8 cellular contexts compared by ENCODE assay signal in genomic region chr22:27918351-27919221, GRCh38. TPM values are rescaled to one million over a fixed set of nuclear protein-coding genes. Genes with fewer than 3 reads are reported as not detected.
DNase-seq lines count a peak whose midpoint lies in the region; ATAC-seq and TF ChIP-seq lines count a peak whose summit lies in the region.

No MANE protein-coding gene starts in this region.

- H3K4me3 ChIP-seq in BJ (ENCODE audit: low read depth, low read length) (peak overlapping the region; percentile 99), LNCaP clone FGC (ENCODE audit: low read depth, low read length) (peak overlapping the region; percentile 92)

- POLR2A ChIA-PET in BJ (lab: Charles Lee): interaction anchor here (0.6 kb wide), 1 partner anchor 379 kb away, joined by 5 read pairs; no protein-coding TSS in a partner anchor

- DNase-seq in BJ (ENCODE audit: low read depth): no peak
- no peak for DNase-seq in LNCaP clone FGC (ENCODE audit: low read depth)
- peak; percentile 38 for DNase-seq in activated CD4-positive, alpha-beta T cell treated with anti-CD3 and anti-CD28 coated beads for 1 hour
- DNase-seq in cerebellar cortex (ENCODE audit: low spot score): peak; percentile 33
- DNase-seq in left colon: peak; percentile 54 to 56
- peak; percentile 53 to 64 for DNase-seq in stimulated activated CD4-positive, alpha-beta T cell treated with anti-CD3 and anti-CD28 coated beads, Interleukin-1b, Interleukin-23, amount 100 ng/mL, for 4 hours (ENCODE audit: low read depth in 2 of 2)

- H3K27me3 ChIP-seq in BJ (ENCODE audit: control insufficient read depth, insufficient read depth, low read length): no peaks in the 10 kb centered on the region

- H3K36me3 ChIP-seq in BJ (ENCODE audit: control insufficient read depth, insufficient read depth, low read length): no peaks in the 10 kb centered on the region

- CTCF ChIA-PET in BJ (lab: Yijun Ruan, JAX): interaction anchor here (1.0 to 2.4 kb wide), 5 partner anchors 11 to 54 kb away, joined by 3 to 9 read pairs (median 3); no protein-coding TSS in a partner anchor

- ATAC-seq in GM21423 (IDR thresholded peaks at IDR 0.05; ENCODE audit: unreplicated experiment) (peak; percentile 19), left colon (peak; percentile 51), GM21786 (IDR thresholded peaks at IDR 0.05; ENCODE audit: unreplicated experiment) (no peak)

- intact Hi-C loops in left colon (cut with DNase I, micrococcal nuclease): no loop called here

- TF ChIP-seq CTCF in BJ (IDR thresholded peaks at IDR 0.05; ENCODE audit: insufficient read depth, low read depth, low read length) (no peak), LNCaP clone FGC (IDR thresholded peaks at IDR 0.05; ENCODE audit: control insufficient read depth, extremely low read depth, insufficient read depth) (no peak)

RNA-seq across cellular contexts. Expression of gene PITPNB, which starts 0.5 kb away (rescaled TPM):
- polyA plus RNA-seq in BJ (2011; rRNA removed): 24.0 and 39.9 TPM in 2 replicates
- polyA minus RNA-seq in BJ (2011; rRNA and poly(A)+ RNA removed): 20.9 and 26.2 TPM in 2 replicates
- 10 to 100 TPM; 44.4 to 46.7 TPM for total RNA-seq in left colon

Comparison
In these comparisons a context has a peak if more than half of its experiments do, and no peak if none do; other contexts are left out.
1. DNase-seq: peak in activated CD4-positive, alpha-beta T cell treated with anti-CD3 and anti-CD28 coated beads for 1 hour (single experiment), cerebellar cortex (single experiment), left colon (2 of 2) and stimulated activated CD4-positive, alpha-beta T cell treated with anti-CD3 and anti-CD28 coated beads, Interleukin-1b, Interleukin-23, amount 100 ng/mL, for 4 hours (2 of 2); none in BJ (single experiment) and LNCaP clone FGC (single experiment).